21 cellular contexts compared by ENCODE assay signal in genomic region chr6:1228754-1229191, GRCh38.
"Had no signal": no experiment of that assay in that cellular context is flagged by ENCODE, and none has a peak within 500 bp of the region (broad histone marks: within the 10 kb centered on the region; RNA-seq: fewer than 3 reads in every experiment).

No MANE protein-coding gene starts in this region.

- H3K27ac ChIP-seq: epithelial cell of prostate, esophagus squamous epithelium, gastroesophageal sphincter, parathyroid adenoma, psoas muscle, stomach, thoracic aorta, uterus had no signal

- H3K27ac Mint-ChIP-seq: immature natural killer cell, mesothelial cell of epicardium, natural killer cell had no signal

- H3K9ac ChIP-seq: parathyroid adenoma had no signal

- ATAC-seq: gastroesophageal sphincter, left colon, natural killer cell, psoas muscle had no signal

- H3K36me3 Mint-ChIP-seq: immature natural killer cell, mesothelial cell of epicardium, natural killer cell had no signal

- H3K9me3 ChIP-seq: esophagus squamous epithelium, gastroesophageal sphincter, psoas muscle, stomach, thoracic aorta, uterus had no signal

- H3K4me3 Mint-ChIP-seq: immature natural killer cell, mesothelial cell of epicardium, natural killer cell had no signal

- H3K9me3 Mint-ChIP-seq: mesothelial cell of epicardium, natural killer cell had no signal

- DNase-seq: effector memory CD4-positive, alpha-beta T cell; esophagus squamous epithelium; foreskin fibroblast; glutamatergic neuron; immature natural killer cell; left colon; mammary epithelial cell; natural killer cell; occipital lobe; psoas muscle; small intestine; stimulated activated CD4-positive, alpha-beta T cell treated with anti-CD3 and anti-CD28 coated beads, Interleukin-12 subunit alpha, Interleukin-12 subunit beta, amount 100 ng/mL, for 4 hours; stimulated activated naive CD4-positive, alpha-beta T cell; stomach; substantia nigra; uterus had no signal

- H3K79me2 ChIP-seq: parathyroid adenoma had no signal

- H3K27me3 ChIP-seq: esophagus squamous epithelium, gastroesophageal sphincter, stomach, uterus had no signal

- H2AFZ ChIP-seq: parathyroid adenoma had no signal

- H3K4me3 ChIP-seq: esophagus squamous epithelium, gastroesophageal sphincter, psoas muscle, stomach, thoracic aorta, uterus had no signal

- H3K4me1 ChIP-seq: gastroesophageal sphincter, parathyroid adenoma, psoas muscle, uterus had no signal

- H3K4me1 Mint-ChIP-seq: immature natural killer cell, mesothelial cell of epicardium, natural killer cell had no signal

- H3K36me3 ChIP-seq: esophagus squamous epithelium, gastroesophageal sphincter, stomach, thoracic aorta, uterus had no signal
